ENCODE assay signal across 24 cellular contexts in the genomic region with DNA sequence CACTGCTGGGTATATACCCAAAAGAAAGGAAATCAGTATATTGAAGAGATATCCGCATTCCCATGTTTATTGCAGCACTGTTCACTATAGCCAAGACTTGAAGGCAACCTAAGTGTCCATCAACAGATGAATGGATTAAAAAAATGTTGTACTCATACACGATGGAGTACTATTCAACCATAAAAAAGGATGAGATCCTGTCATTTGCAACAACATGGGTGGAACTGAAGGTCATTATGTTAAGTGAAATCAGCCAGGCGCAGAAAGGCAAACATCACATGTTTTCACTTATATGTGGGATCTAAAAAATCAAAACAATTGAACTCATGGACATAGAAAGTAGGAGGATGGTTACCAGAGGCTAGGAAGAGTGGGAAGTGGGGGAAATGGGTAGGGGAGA.
"Had no signal": no experiment of that assay in that cellular context is flagged by ENCODE, and none has a peak within 500 bp of the region (broad histone marks: within the 10 kb centered on the region; RNA-seq: fewer than 3 reads in every experiment).

No MANE protein-coding gene starts in this region.

- FAIRE-seq: keratinocyte had no signal

- H3K27ac ChIP-seq: epithelial cell of prostate, esophagus squamous epithelium, gastrocnemius medialis, heart right ventricle, left lung, lower lobe of right lung had no signal

- H3K4me1 ChIP-seq: esophagus squamous epithelium, gastrocnemius medialis, heart right ventricle, left lung, lower lobe of right lung had no signal

- DNase-seq: cortex of kidney; effector CD8-positive, alpha-beta T cell; effector memory CD8-positive, alpha-beta T cell; endodermal cell; erythroblast; esophagus squamous epithelium; foreskin fibroblast; foreskin melanocyte; gastrocnemius medialis; glutamatergic neuron; head of caudate nucleus; heart right ventricle; hippocampal formation; left cardiac atrium; left lung; left ventricle myocardium superior; lower lobe of right lung; mesenchymal stem cell; mucosa of descending colon; naive B cell; naive thymus-derived CD8-positive, alpha-beta T cell had no signal

- H3K9me3 ChIP-seq: esophagus squamous epithelium, gastrocnemius medialis, heart right ventricle, left lung, lower lobe of right lung, mucosa of descending colon had no signal

- H3K36me3 ChIP-seq: esophagus squamous epithelium, gastrocnemius medialis, heart right ventricle, left lung, lower lobe of right lung had no signal

- H3K4me3 ChIP-seq: esophagus squamous epithelium, gastrocnemius medialis, heart right ventricle, left lung, lower lobe of right lung, mucosa of descending colon had no signal

- ATAC-seq: effector memory CD8-positive, alpha-beta T cell; esophagus mucosa; gastrocnemius medialis; heart right ventricle; left cardiac atrium; left lung; left ventricle myocardium superior; lower lobe of right lung; mucosa of descending colon; naive thymus-derived CD8-positive, alpha-beta T cell had no signal
